1 cellular context compared by ENCODE assay signal in genomic region chr22:19803736-19804267, GRCh38.
A peak's percentile ranks its signal among the peaks of the same experiment; 100 is the strongest.
TF ChIP-seq lines count a peak whose summit lies in the region.

No MANE protein-coding gene starts in this region.

TF ChIP-seq in K562, 482 proteins besides CTCF, POLR2A, EP300 and RAD21 (continued from another document):
- TF ChIP-seq, protein P1, sequence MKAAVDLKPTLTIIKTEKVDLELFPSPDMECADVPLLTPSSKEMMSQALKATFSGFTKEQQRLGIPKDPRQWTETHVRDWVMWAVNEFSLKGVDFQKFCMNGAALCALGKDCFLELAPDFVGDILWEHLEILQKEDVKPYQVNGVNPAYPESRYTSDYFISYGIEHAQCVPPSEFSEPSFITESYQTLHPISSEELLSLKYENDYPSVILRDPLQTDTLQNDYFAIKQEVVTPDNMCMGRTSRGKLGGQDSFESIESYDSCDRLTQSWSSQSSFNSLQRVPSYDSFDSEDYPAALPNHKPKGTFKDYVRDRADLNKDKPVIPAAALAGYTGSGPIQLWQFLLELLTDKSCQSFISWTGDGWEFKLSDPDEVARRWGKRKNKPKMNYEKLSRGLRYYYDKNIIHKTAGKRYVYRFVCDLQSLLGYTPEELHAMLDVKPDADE (conservative IDR thresholded peaks at IDR 0.05; ENCODE audit: control insufficient read depth, low read depth, low read length), result peak; percentile 30; the same call in 1 of the 2 replicates
- TF ChIP-seq E2F4 (CRISPR knock-in tag; IDR thresholded peaks at IDR 0.05; ENCODE audit: low read depth) (no peak), UBTF (IDR thresholded peaks at IDR 0.05; ENCODE audit: borderline replicate concordance in 1 of 2, low read depth in 2 of 2, low read length in 2 of 2) (no peak)
- TF ChIP-seq, protein P2, sequence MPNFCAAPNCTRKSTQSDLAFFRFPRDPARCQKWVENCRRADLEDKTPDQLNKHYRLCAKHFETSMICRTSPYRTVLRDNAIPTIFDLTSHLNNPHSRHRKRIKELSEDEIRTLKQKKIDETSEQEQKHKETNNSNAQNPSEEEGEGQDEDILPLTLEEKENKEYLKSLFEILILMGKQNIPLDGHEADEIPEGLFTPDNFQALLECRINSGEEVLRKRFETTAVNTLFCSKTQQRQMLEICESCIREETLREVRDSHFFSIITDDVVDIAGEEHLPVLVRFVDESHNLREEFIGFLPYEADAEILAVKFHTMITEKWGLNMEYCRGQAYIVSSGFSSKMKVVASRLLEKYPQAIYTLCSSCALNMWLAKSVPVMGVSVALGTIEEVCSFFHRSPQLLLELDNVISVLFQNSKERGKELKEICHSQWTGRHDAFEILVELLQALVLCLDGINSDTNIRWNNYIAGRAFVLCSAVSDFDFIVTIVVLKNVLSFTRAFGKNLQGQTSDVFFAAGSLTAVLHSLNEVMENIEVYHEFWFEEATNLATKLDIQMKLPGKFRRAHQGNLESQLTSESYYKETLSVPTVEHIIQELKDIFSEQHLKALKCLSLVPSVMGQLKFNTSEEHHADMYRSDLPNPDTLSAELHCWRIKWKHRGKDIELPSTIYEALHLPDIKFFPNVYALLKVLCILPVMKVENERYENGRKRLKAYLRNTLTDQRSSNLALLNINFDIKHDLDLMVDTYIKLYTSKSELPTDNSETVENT (CRISPR knock-in tag; IDR thresholded peaks at IDR 0.05), result 0 out of 2 replicates have a peak, but pooled peaks have one; percentile 40
